ENCODE assay signal across 17 cellular contexts in genomic region chr6:18632670-18633410, GRCh38.
DNase-seq lines count a peak whose midpoint lies in the region; ATAC-seq, FAIRE-seq and TF ChIP-seq lines count a peak whose summit lies in the region.
"Had no signal": no experiment of that assay in that cellular context is flagged by ENCODE, and none has a peak within 500 bp of the region (broad histone marks: within the 10 kb centered on the region; RNA-seq: fewer than 3 reads in every experiment).

No MANE protein-coding gene starts in this region.

- H3K9me3 Mint-ChIP-seq in HFFc6, result peaks cover 4% of the 10 kb centered on the region
- no peaks in the 10 kb centered on the region for H3K9me3 Mint-ChIP-seq in activated T-helper 2 cell treated with anti-CD3 and anti-CD28 coated beads, Interferon-gamma antibody, Interleukin-2, Interleukin-4, amounts not matched to agents 10 μg/mL and 5 μg/mL and 100 μg/mL, durations not matched to agents 14 hours and 24 hours and 36 hours
- H3K9me3 Mint-ChIP-seq: activated CD4-positive, alpha-beta memory T cell treated with anti-CD3 and anti-CD28 coated beads, Interleukin-2, amount 10 ng/mL, durations not matched to agents 7 days and 5 days; immature natural killer cell; stimulated activated effector memory CD8-positive, alpha-beta T cell treated with anti-CD3 and anti-CD28 coated beads, Interleukin-12 subunit alpha, Interleukin-12 subunit beta, amount 100 ng/mL, for 72 hours had no signal

- no peak for ATAC-seq in A549
- no peak for ATAC-seq in HG03108 (IDR thresholded peaks at IDR 0.05; ENCODE audit: unreplicated experiment)
- ATAC-seq: stimulated activated effector memory CD8-positive, alpha-beta T cell treated with anti-CD3 and anti-CD28 coated beads, Interleukin-12 subunit alpha, Interleukin-12 subunit beta, amount 100 ng/mL, for 72 hours had no signal

- H3K36me3 Mint-ChIP-seq in HFFc6 (ENCODE audit: low read depth), result no peaks in the 10 kb centered on the region
- no peaks in the 10 kb centered on the region for H3K36me3 Mint-ChIP-seq in activated T-helper 2 cell treated with anti-CD3 and anti-CD28 coated beads, Interferon-gamma antibody, Interleukin-2, Interleukin-4, amounts not matched to agents 10 μg/mL and 5 μg/mL and 100 μg/mL, durations not matched to agents 14 hours and 24 hours and 36 hours (ENCODE audit: low read depth)
- H3K36me3 Mint-ChIP-seq: immature natural killer cell; stimulated activated effector memory CD8-positive, alpha-beta T cell treated with anti-CD3 and anti-CD28 coated beads, Interleukin-12 subunit alpha, Interleukin-12 subunit beta, amount 100 ng/mL, for 72 hours had no signal

- H3K27ac ChIP-seq in A549, result no peak overlapping the region
- no peak overlapping the region for H3K27ac ChIP-seq in ovary
- H3K27ac ChIP-seq: epithelial cell of prostate, PC-9, uterus had no signal

- H3K4me1 Mint-ChIP-seq in HFFc6 (ENCODE audit: low read depth), result no peaks in the 10 kb centered on the region
- peaks cover 5% of the 10 kb centered on the region for H3K4me1 Mint-ChIP-seq in activated T-helper 2 cell treated with anti-CD3 and anti-CD28 coated beads, Interferon-gamma antibody, Interleukin-2, Interleukin-4, amounts not matched to agents 10 μg/mL and 5 μg/mL and 100 μg/mL, durations not matched to agents 14 hours and 24 hours and 36 hours (ENCODE audit: low read depth)
- H3K4me1 Mint-ChIP-seq: activated CD4-positive, alpha-beta memory T cell treated with anti-CD3 and anti-CD28 coated beads, Interleukin-2, amount 10 ng/mL, durations not matched to agents 7 days and 5 days; immature natural killer cell; stimulated activated effector memory CD8-positive, alpha-beta T cell treated with anti-CD3 and anti-CD28 coated beads, Interleukin-12 subunit alpha, Interleukin-12 subunit beta, amount 100 ng/mL, for 72 hours had no signal

- CTCF ChIA-PET in A549 (lab: Yijun Ruan, JAX) (interaction anchor here (0.7 kb wide), 1 partner anchor 36 kb away, joined by 3 read pairs; no protein-coding TSS in a partner anchor), GM10248 (lab: Yijun Ruan, JAX) (interaction anchor here (1.0 to 1.5 kb wide), 2 partner anchors 11 kb away, joined by 3 to 4 read pairs; no protein-coding TSS in a partner anchor)

- H3K9me3 ChIP-seq in A549, result no peaks in the 10 kb centered on the region
- no peaks in the 10 kb centered on the region for H3K9me3 ChIP-seq in ovary
- H3K9me3 ChIP-seq: uterus had no signal

- peaks cover 2% of the 10 kb centered on the region; the same call in 1 of the 2 replicates for H3K27me3 Mint-ChIP-seq in HFFc6 (ENCODE audit: insufficient read depth)
- no peaks in the 10 kb centered on the region for H3K27me3 Mint-ChIP-seq in activated T-helper 2 cell treated with anti-CD3 and anti-CD28 coated beads, Interferon-gamma antibody, Interleukin-2, Interleukin-4, amounts not matched to agents 10 μg/mL and 5 μg/mL and 100 μg/mL, durations not matched to agents 14 hours and 24 hours and 36 hours (ENCODE audit: low read depth)
- H3K27me3 Mint-ChIP-seq: activated CD4-positive, alpha-beta memory T cell treated with anti-CD3 and anti-CD28 coated beads, Interleukin-2, amount 10 ng/mL, durations not matched to agents 7 days and 5 days had no signal

- TF ChIP-seq POLR2A in A549 (IDR thresholded peaks at IDR 0.05; ENCODE audit: low read length) (no peak), ovary (IDR thresholded peaks at IDR 0.05) (no peak)

- TF ChIP-seq EP300 in A549 (IDR thresholded peaks at IDR 0.05) (no peak), ovary (IDR thresholded peaks at IDR 0.05) (no peak)

- FAIRE-seq in A549 (lab: Jason Lieb, UNC), result no peak

- POLR2A ChIA-PET in A549 (lab: Yijun Ruan, JAX), result no interaction called here
- POLR2A ChIA-PET in GM10248 (lab: Yijun Ruan, JAX), result no interaction called here

- TF ChIP-seq CTCF in A549 (IDR thresholded peaks at IDR 0.05), result no peak
- TF ChIP-seq CTCF in HFFc6 (IDR thresholded peaks at IDR 0.05), result no peak
- TF ChIP-seq CTCF in fibroblast of villous mesenchyme (IDR thresholded peaks at IDR 0.05; ENCODE audit: insufficient read depth, low read depth, low read length), result no peak
- no peak for TF ChIP-seq CTCF in ovary (IDR thresholded peaks at IDR 0.05)
- no peak for TF ChIP-seq CTCF in GM10248 (IDR thresholded peaks at IDR 0.05; ENCODE audit: control extremely low read depth, extremely low read depth, low read depth, missing control alignments)

- DNase-seq in A549 (ENCODE audit: low read depth in 1 of 2, low spot score in 1 of 2) (no peak), HFFc6 (peak; percentile 6), fibroblast of villous mesenchyme (ENCODE audit: low read depth) (peak; percentile 60), ovary (no peak), GM10248 (ENCODE audit: extremely low spot score) (no peak), nucleus accumbens (lab: John Stamatoyannopoulos, UW) (no peak)
- DNase-seq in activated T-helper 2 cell treated with anti-CD3 and anti-CD28 coated beads, Interferon-gamma antibody, Interleukin-2, Interleukin-4, amounts not matched to agents 10 μg/mL and 5 μg/mL and 100 μg/mL, durations not matched to agents 14 hours and 24 hours and 36 hours (ENCODE audit: low spot score), result no peak
- DNase-seq: activated CD4-positive, alpha-beta memory T cell treated with anti-CD3 and anti-CD28 coated beads, Interleukin-2, amount 10 ng/mL, durations not matched to agents 7 days and 5 days; activated naive CD4-positive, alpha-beta T cell; central memory CD4-positive, alpha-beta T cell; immature natural killer cell; PC-9; stimulated activated CD4-positive, alpha-beta T cell treated with anti-CD3 and anti-CD28 coated beads, Interleukin-4, amount 100 ng/mL, for 1 hour; uterus had no signal

- H3K27ac Mint-ChIP-seq in HFFc6, result no peak overlapping the region
- H3K27ac Mint-ChIP-seq in activated T-helper 2 cell treated with anti-CD3 and anti-CD28 coated beads, Interferon-gamma antibody, Interleukin-2, Interleukin-4, amounts not matched to agents 10 μg/mL and 5 μg/mL and 100 μg/mL, durations not matched to agents 14 hours and 24 hours and 36 hours, result peak overlapping the region; percentile 40
- H3K27ac Mint-ChIP-seq: activated CD4-positive, alpha-beta memory T cell treated with anti-CD3 and anti-CD28 coated beads, Interleukin-2, amount 10 ng/mL, durations not matched to agents 7 days and 5 days; immature natural killer cell; stimulated activated effector memory CD8-positive, alpha-beta T cell treated with anti-CD3 and anti-CD28 coated beads, Interleukin-12 subunit alpha, Interleukin-12 subunit beta, amount 100 ng/mL, for 72 hours had no signal

- no peak overlapping the region for H3K4me3 Mint-ChIP-seq in HFFc6
- H3K4me3 Mint-ChIP-seq in activated T-helper 2 cell treated with anti-CD3 and anti-CD28 coated beads, Interferon-gamma antibody, Interleukin-2, Interleukin-4, amounts not matched to agents 10 μg/mL and 5 μg/mL and 100 μg/mL, durations not matched to agents 14 hours and 24 hours and 36 hours (ENCODE audit: low read depth), result no peak overlapping the region
- H3K4me3 Mint-ChIP-seq: activated CD4-positive, alpha-beta memory T cell treated with anti-CD3 and anti-CD28 coated beads, Interleukin-2, amount 10 ng/mL, durations not matched to agents 7 days and 5 days; immature natural killer cell; stimulated activated effector memory CD8-positive, alpha-beta T cell treated with anti-CD3 and anti-CD28 coated beads, Interleukin-12 subunit alpha, Interleukin-12 subunit beta, amount 100 ng/mL, for 72 hours had no signal

- no peaks in the 10 kb centered on the region for H3K4me1 ChIP-seq in A549
- H3K4me1 ChIP-seq in ovary (ENCODE audit: insufficient read depth), result no peaks in the 10 kb centered on the region
- H3K4me1 ChIP-seq: uterus had no signal

- intact Hi-C loops in activated T-helper 2 cell treated with anti-CD3 and anti-CD28 coated beads, Interferon-gamma antibody, Interleukin-2, Interleukin-4, amounts not matched to agents 10 μg/mL and 5 μg/mL and 100 μg/mL, durations not matched to agents 14 hours and 24 hours and 36 hours (cut with micrococcal nuclease), result no loop called here
- intact Hi-C loops in ovary (cut with DNase I), result no loop called here

- H3K4me3 ChIP-seq in A549 (no peak overlapping the region), fibroblast of villous mesenchyme (ENCODE audit: low read depth, low read length) (no peak overlapping the region), ovary (no peak overlapping the region)
- H3K4me3 ChIP-seq: PC-9, uterus had no signal

- no peaks in the 10 kb centered on the region for H3K36me3 ChIP-seq in ovary
- H3K36me3 ChIP-seq: uterus had no signal

- no peaks in the 10 kb centered on the region for H3K27me3 ChIP-seq in ovary
- H3K27me3 ChIP-seq: uterus had no signal

- H3K4me2 ChIP-seq in A549, result no peak overlapping the region
- H3K4me2 ChIP-seq: PC-9 had no signal

- no peak for TF ChIP-seq RAD21 in A549 (conservative IDR thresholded peaks at IDR 0.05 in 1 of 2, IDR thresholded peaks at IDR 0.05 in 1 of 2)

- 28% methylated on average over 4 of the region's 4 CpGs for WGBS in A549 (ENCODE audit: missing lambda C conversion rate)
- WGBS in ovary, 3 donors, result 69 to 75% (median 73%) methylated on average over 4 of the region's 4 CpGs

TF ChIP-seq in A549, 52 proteins besides CTCF, POLR2A, EP300 and RAD21:
- TF ChIP-seq ATOH8 (CRISPR knock-in tag; IDR thresholded peaks at IDR 0.05; ENCODE audit: low read depth), result no peak
- no peak for TF ChIP-seq FOSL2 (IDR thresholded peaks at IDR 0.05)
- TF ChIP-seq FOSL2 (CRISPR knock-in tag; IDR thresholded peaks at IDR 0.05), result peak; percentile 27; the same call in 1 of the 2 replicates

Comparison
In these comparisons a context has a peak if more than half of its experiments do, and no peak if none do; other contexts are left out.
1. DNase-seq: peak in HFFc6 (single experiment) and fibroblast of villous mesenchyme (single experiment); none in A549 (0 of 2), activated T-helper 2 cell treated with anti-CD3 and anti-CD28 coated beads, Interferon-gamma antibody, Interleukin-2, Interleukin-4, amounts not matched to agents 10 μg/mL and 5 μg/mL and 100 μg/mL, durations not matched to agents 14 hours and 24 hours and 36 hours (single experiment), ovary (0 of 5), GM10248 (single experiment) and nucleus accumbens (0 of 56).